1 cellular context compared by ENCODE assay signal in genomic region chr4:134043266-134043665, GRCh38.
TF ChIP-seq lines count a peak whose summit lies in the region.

No MANE protein-coding gene starts in this region.

TF ChIP-seq in HepG2, 621 proteins besides CTCF, POLR2A, EP300 and RAD21 (continued from another document):
- TF ChIP-seq ZBTB40 (IDR thresholded peaks at IDR 0.05) (peak; percentile 75), ZBTB40 (CRISPR knock-in tag; IDR thresholded peaks at IDR 0.05) (no peak), KMT2B (CRISPR knock-in tag; IDR thresholded peaks at IDR 0.05) (no peak), ZNF275 (CRISPR knock-in tag; IDR thresholded peaks at IDR 0.05; ENCODE audit: borderline replicate concordance) (no peak), HDAC1 (CRISPR knock-in tag; IDR thresholded peaks at IDR 0.05) (no peak), ZHX2 (IDR thresholded peaks at IDR 0.05; ENCODE audit: low read depth) (no peak), ZHX2 (CRISPR knock-in tag; IDR thresholded peaks at IDR 0.05; ENCODE audit: borderline replicate concordance) (no peak), MAFF (IDR thresholded peaks at IDR 0.05; ENCODE audit: low read depth, low read length) (peak; percentile 44), MAFK (conservative IDR thresholded peaks at IDR 0.05 in 1 of 2, IDR thresholded peaks at IDR 0.05 in 1 of 2; ENCODE audit: low read length in 2 of 2) (peak; percentile 28 to 68; a peak in 3 of 4 replicates), CCAR2 (optimal IDR thresholded peaks at IDR 0.05; ENCODE audit: low read depth, low read length) (no peak), ZNF644 (CRISPR knock-in tag; IDR thresholded peaks at IDR 0.05; ENCODE audit: low read depth) (no peak), HOXD1 (CRISPR knock-in tag; IDR thresholded peaks at IDR 0.05) (no peak), CREB3 (CRISPR knock-in tag; IDR thresholded peaks at IDR 0.05) (no peak), IRF1 (CRISPR knock-in tag; IDR thresholded peaks at IDR 0.05; ENCODE audit: low read depth) (no peak), ZNF3 (CRISPR knock-in tag; IDR thresholded peaks at IDR 0.05) (no peak), SOX6 (IDR thresholded peaks at IDR 0.05) (no peak), SOX6 (CRISPR knock-in tag; IDR thresholded peaks at IDR 0.05) (no peak), XRCC5 (optimal IDR thresholded peaks at IDR 0.05; ENCODE audit: low read length) (no peak), FOXC1 (CRISPR knock-in tag; IDR thresholded peaks at IDR 0.05; ENCODE audit: borderline replicate concordance) (no peak), E2F1 (CRISPR knock-in tag; IDR thresholded peaks at IDR 0.05) (no peak), PHB2 (IDR thresholded peaks at IDR 0.05; ENCODE audit: partially characterized antibody) (no peak), ZNF253 (CRISPR knock-in tag; IDR thresholded peaks at IDR 0.05; ENCODE audit: borderline replicate concordance) (no peak), NFIB (CRISPR knock-in tag; IDR thresholded peaks at IDR 0.05; ENCODE audit: borderline replicate concordance) (no peak), ZNF513 (CRISPR knock-in tag; conservative IDR thresholded peaks at IDR 0.05) (no peak)
